7 cellular contexts compared by ENCODE assay signal in genomic region chr3:185552358-185552877, GRCh38. TPM values are rescaled to one million over a fixed set of nuclear protein-coding genes. Genes with fewer than 3 reads are reported as not detected.
DNase-seq lines count a peak whose midpoint lies in the region; ATAC-seq lines count a peak whose summit lies in the region.

TSS of gene LIPH (minus strand) at chr3:185552588. CDS start at chr3:185552471, 117 bp downstream.

- no peak within 1 kb of the TSS for H3K9ac ChIP-seq in HUES6 (ENCODE audit: low read length)

- H3K36me3 Mint-ChIP-seq in activated T-helper 17 cell treated with anti-CD3 and anti-CD28 coated beads, Interleukin-2, amount 50 U/mL, for 72 hours (ENCODE audit: low read depth) = no peaks in the 10 kb centered on the region

- no peaks in the 10 kb centered on the region for H3K9me3 Mint-ChIP-seq in activated T-helper 17 cell treated with anti-CD3 and anti-CD28 coated beads, Interleukin-2, amount 50 U/mL, for 72 hours

- H3K27me3 ChIP-seq in HUES6 (ENCODE audit: control insufficient read depth, insufficient read depth, low read length) = no peaks in the 10 kb centered on the region

- no peaks in the 10 kb centered on the region for H3K27me3 Mint-ChIP-seq in activated T-helper 17 cell treated with anti-CD3 and anti-CD28 coated beads, Interleukin-2, amount 50 U/mL, for 72 hours

- peak; percentile 67 for ATAC-seq in GM18502 (IDR thresholded peaks at IDR 0.05; ENCODE audit: poor library complexity, unreplicated experiment)
- peak; percentile 82 for ATAC-seq in GM21528 (IDR thresholded peaks at IDR 0.05; ENCODE audit: low FRiP score, unreplicated experiment)
- ATAC-seq in activated T-helper 17 cell treated with anti-CD3 and anti-CD28 coated beads, Interleukin-2, amount 50 U/mL, for 72 hours (replicated peaks) = peak; percentile 97

- H3K9me3 ChIP-seq in HUES6 (ENCODE audit: control insufficient read depth, insufficient read depth, low read depth, low read length) = no peaks in the 10 kb centered on the region

- peaks cover 8% of the 10 kb centered on the region for H3K4me1 Mint-ChIP-seq in activated T-helper 17 cell treated with anti-CD3 and anti-CD28 coated beads, Interleukin-2, amount 50 U/mL, for 72 hours

- H3K27ac ChIP-seq in HUES6 (ENCODE audit: low read depth, low read length) (no peak within 1 kb of the TSS), caudate nucleus (ENCODE audit: low read depth, low read length) (no peak within 1 kb of the TSS)

- DNase-seq in mucosa of gallbladder (ENCODE audit: low spot score) = peak; percentile 49
- DNase-seq in caudate nucleus (lab: John Stamatoyannopoulos, UW) = no peak
- no peak for DNase-seq in NCI-H1694 (lab: John Stamatoyannopoulos, UW)

- peaks cover 6% of the 10 kb centered on the region; the same call in 1 of the 2 replicates for H3K4me1 ChIP-seq in HUES6 (ENCODE audit: control insufficient read depth, insufficient read depth, low read length)

- peak within 1 kb of the TSS; percentile 52 for H3K4me3 Mint-ChIP-seq in activated T-helper 17 cell treated with anti-CD3 and anti-CD28 coated beads, Interleukin-2, amount 50 U/mL, for 72 hours

- H3K4me3 ChIP-seq in HUES6 (ENCODE audit: low read depth, low read length) = peak within 1 kb of the TSS; percentile 10; the same call in 1 of the 2 replicates

- no peaks in the 10 kb centered on the region for H3K36me3 ChIP-seq in HUES6 (ENCODE audit: control insufficient read depth, insufficient read depth, low read length)

- peak within 1 kb of the TSS; percentile 83 for H3K27ac Mint-ChIP-seq in activated T-helper 17 cell treated with anti-CD3 and anti-CD28 coated beads, Interleukin-2, amount 50 U/mL, for 72 hours

RNA-seq across cellular contexts. Expression of gene LIPH, which starts in this region (rescaled TPM):
- under 1 TPM in 1 of 2 donors, not detected in 1; 0.65 TPM for total RNA-seq in activated T-helper 17 cell treated with anti-CD3 and anti-CD28 coated beads, Interleukin-2, amount 50 U/mL, for 72 hours
- 34.0 TPM for total RNA-seq in mucosa of gallbladder

Comparison
In these comparisons a context has a peak if more than half of its experiments do, and no peak if none do; other contexts are left out.
1. RNA of gene LIPH (total RNA-seq): 34.0 TPM in mucosa of gallbladder (single experiment); 0.65 TPM in activated T-helper 17 cell treated with anti-CD3 and anti-CD28 coated beads, Interleukin-2, amount 50 U/mL, for 72 hours; every median in the first group is over 10 times any median in the second.
2. Peak in ATAC-seq in activated T-helper 17 cell treated with anti-CD3 and anti-CD28 coated beads, Interleukin-2, amount 50 U/mL, for 72 hours; RNA of the gene not detected or under 1 TPM.
3. Peak in every context shown above with its lines, with median percentiles within 50 percentile points of each other: ATAC-seq.